In genomic region chr11:65891180-65892136, GRCh38 we compare ENCODE assay signal across 8 cellular contexts. TPM values are rescaled to one million over a fixed set of nuclear protein-coding genes. Genes with fewer than 3 reads are reported as not detected.
A peak's percentile ranks its signal among the peaks of the same experiment; 100 is the strongest.
DNase-seq lines count a peak whose midpoint lies in the region; ATAC-seq and TF ChIP-seq lines count a peak whose summit lies in the region.

No MANE protein-coding gene starts in this region.

- intact Hi-C loops in esophagus muscularis mucosa (cut with DNase I) = no loop called here

- H3K79me1 ChIP-seq in neuronal stem cell (ENCODE audit: low read depth, low read length) = peaks cover 3% of the 10 kb centered on the region

- H3K9me3 ChIP-seq in HUES6 (ENCODE audit: control insufficient read depth, insufficient read depth, low read depth, low read length) (no peaks in the 10 kb centered on the region), esophagus muscularis mucosa (no peaks in the 10 kb centered on the region), neuronal stem cell (replicated peaks in 1 of 2; ENCODE audit: control insufficient read depth in 2 of 2, insufficient read depth in 1 of 2, low read depth in 1 of 2, low read length in 2 of 2) (no peaks in the 10 kb centered on the region)

- no peak overlapping the region for H4K91ac ChIP-seq in neuronal stem cell (ENCODE audit: low read depth, low read length, poor library complexity)

- H3K14ac ChIP-seq in neuronal stem cell (ENCODE audit: low read length) = peak overlapping the region; percentile 77

- H3K27ac Mint-ChIP-seq in WTC11 = no peak overlapping the region; the same call in 1 of the 2 replicates

- peaks cover 15% of the 10 kb centered on the region for H3K27me3 Mint-ChIP-seq in WTC11 (ENCODE audit: low read depth)

- H3K36me3 ChIP-seq in HUES6 (ENCODE audit: control insufficient read depth, insufficient read depth, low read length) (peaks cover 19% of the 10 kb centered on the region), esophagus muscularis mucosa (peaks cover 0 to 7% (median 2%) of the 10 kb centered on the region in 4 donors), neuronal stem cell (replicated peaks in 1 of 2; ENCODE audit: control insufficient read depth in 2 of 2, insufficient read depth in 2 of 2, low read length in 2 of 2) (peaks cover 4 to 7% of the 10 kb centered on the region in 2 donors)

- peak overlapping the region; percentile 80 for H3K4ac ChIP-seq in neuronal stem cell (ENCODE audit: low read length)

- no peak for TF ChIP-seq POLR2A in esophagus muscularis mucosa (IDR thresholded peaks at IDR 0.05; ENCODE audit: low read depth)

- H3K23ac ChIP-seq in neuronal stem cell (ENCODE audit: low read depth, low read length, poor library complexity) = peak overlapping the region; percentile 94

- TF ChIP-seq CTCF in WTC11 (IDR thresholded peaks at IDR 0.05) (no peak), esophagus muscularis mucosa (IDR thresholded peaks at IDR 0.05) (peak; percentile 20 to 38 (median 35))

- H3K4me3 ChIP-seq in HUES6 (ENCODE audit: low read depth, low read length) = peak overlapping the region; percentile 94
- peak overlapping the region; percentile 71 to 84 (median 82) for H3K4me3 ChIP-seq in esophagus muscularis mucosa
- H3K4me3 ChIP-seq in neuronal stem cell (ENCODE audit: low read length in 2 of 2) = peak overlapping the region; percentile 57 to 86

- H2AK5ac ChIP-seq in neuronal stem cell (ENCODE audit: low read depth, low read length) = peak overlapping the region; percentile 97

- H3K9me3 Mint-ChIP-seq in WTC11 = no peaks in the 10 kb centered on the region

- TF ChIP-seq EP300 in esophagus muscularis mucosa (IDR thresholded peaks at IDR 0.05) = no peak

- H2BK15ac ChIP-seq in neuronal stem cell (ENCODE audit: low read length) = peak overlapping the region; percentile 24

- peak overlapping the region; percentile 90 for H2AFZ ChIP-seq in neuronal stem cell (ENCODE audit: low read length)

- H3K27ac ChIP-seq in HUES6 (ENCODE audit: low read depth, low read length) = peak overlapping the region; percentile 73; the same call in 1 of the 2 replicates
- H3K27ac ChIP-seq in esophagus muscularis mucosa (replicated peaks in 1 of 4) = peak overlapping the region; percentile 96 to 100 (median 98)
- H3K27ac ChIP-seq in neuronal stem cell (replicated peaks; ENCODE audit: low read length) = no peak overlapping the region

- H4K8ac ChIP-seq in neuronal stem cell (ENCODE audit: low read depth, low read length) = no peak overlapping the region

- H3K9ac ChIP-seq in HUES6 (ENCODE audit: low read length) (peak overlapping the region; percentile 86), neuronal stem cell (ENCODE audit: low read depth, low read length, poor library complexity) (peak overlapping the region; percentile 96)

- H2BK12ac ChIP-seq in neuronal stem cell (ENCODE audit: low read length) = peak overlapping the region; percentile 36

- peak; percentile 17 for ATAC-seq in WTC11

- H3K4me3 Mint-ChIP-seq in WTC11 = peak overlapping the region; percentile 75

- H2BK120ac ChIP-seq in neuronal stem cell (ENCODE audit: low read depth, low read length) = no peak overlapping the region

- H3K18ac ChIP-seq in neuronal stem cell (ENCODE audit: low read length) = peak overlapping the region; percentile 98

- DNase-seq in COLO668 (lab: John Stamatoyannopoulos, UW; ENCODE audit: unreplicated experiment) (peak; percentile 70), WTC11 (ENCODE audit: low spot score) (peak; percentile 69), esophagus muscularis mucosa (ENCODE audit: extremely low spot score) (no peak), neuronal stem cell (ENCODE audit: low spot score) (no peak), HT-29 (ENCODE audit: low spot score) (no peak), middle frontal gyrus (ENCODE audit: extremely low spot score, low spot score) (no peak), NCI-H446 (lab: John Stamatoyannopoulos, UW) (no peak)

- peak overlapping the region; percentile 100 for H3K4me2 ChIP-seq in neuronal stem cell (ENCODE audit: insufficient read depth, low read length, poor library complexity, severe bottlenecking)

- peak overlapping the region; percentile 89 for H2BK5ac ChIP-seq in neuronal stem cell (ENCODE audit: low read length)

- 9% methylated on average over 33 of the region's 60 CpGs for WGBS in esophagus muscularis mucosa
- no CpG with 5 or more reads among the region's 60 CpGs for WGBS in neuronal stem cell (ENCODE audit: extremely low coverage in 2 of 2, insufficient read length in 2 of 2, insufficient replicate concordance in 1 of 2), 2 donors

- CTCF ChIA-PET in WTC11 (lab: Charles Lee) = interaction anchor here (0.6 to 11.9 kb wide), 48 partner anchors 7 to 339 kb away, joined by 3 to 539 read pairs (median 5); partner anchors contain the start of genes AP5B1, BANF1, C11orf68 and CFL1

- POLR2A ChIA-PET in WTC11 (lab: Charles Lee) = interaction anchor here (0.6 to 7.2 kb wide), 14 partner anchors 7 to 179 kb away, joined by 3 to 90 read pairs (median 4); partner anchors contain the start of genes CFL1, FOSL1, KAT5 and MUS81

- peaks cover 10% of the 10 kb centered on the region for H3K36me3 Mint-ChIP-seq in WTC11

- H3K27me3 ChIP-seq in HUES6 (ENCODE audit: control insufficient read depth, insufficient read depth, low read length) (peaks cover 14% of the 10 kb centered on the region), esophagus muscularis mucosa (no peaks in the 10 kb centered on the region), neuronal stem cell (ENCODE audit: control insufficient read depth in 3 of 3, insufficient read depth in 3 of 3, low read depth in 1 of 3, low read length in 3 of 3) (peaks cover 0 to 15% (median 0%) of the 10 kb centered on the region in 3 experiments)

- peaks cover 49% of the 10 kb centered on the region for H3K4me1 Mint-ChIP-seq in WTC11

- H3K4me1 ChIP-seq in HUES6 (ENCODE audit: control insufficient read depth, insufficient read depth, low read length) (peaks cover 32% of the 10 kb centered on the region), esophagus muscularis mucosa (peaks cover 52 to 72% (median 67%) of the 10 kb centered on the region in 4 donors), neuronal stem cell (ENCODE audit: control insufficient read depth in 2 of 2, insufficient read depth in 1 of 2, low read depth in 1 of 2, low read length in 2 of 2) (peaks cover 24 to 27% of the 10 kb centered on the region in 2 donors)

TF ChIP-seq in WTC11, 78 proteins besides CTCF, POLR2A, EP300 and RAD21 (continues in another document):
- TF ChIP-seq NFATC4 (CRISPR knock-in tag; IDR thresholded peaks at IDR 0.05) (no peak), HMGXB4 (CRISPR knock-in tag; IDR thresholded peaks at IDR 0.05) (peak; percentile 66), E2F4 (CRISPR knock-in tag; IDR thresholded peaks at IDR 0.05; ENCODE audit: borderline replicate concordance, low read depth) (no peak)
- TF ChIP-seq, protein P1, sequence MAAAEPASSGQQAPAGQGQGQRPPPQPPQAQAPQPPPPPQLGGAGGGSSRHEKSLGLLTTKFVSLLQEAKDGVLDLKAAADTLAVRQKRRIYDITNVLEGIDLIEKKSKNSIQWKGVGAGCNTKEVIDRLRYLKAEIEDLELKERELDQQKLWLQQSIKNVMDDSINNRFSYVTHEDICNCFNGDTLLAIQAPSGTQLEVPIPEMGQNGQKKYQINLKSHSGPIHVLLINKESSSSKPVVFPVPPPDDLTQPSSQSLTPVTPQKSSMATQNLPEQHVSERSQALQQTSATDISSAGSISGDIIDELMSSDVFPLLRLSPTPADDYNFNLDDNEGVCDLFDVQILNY (CRISPR knock-in tag; IDR thresholded peaks at IDR 0.05) = no peak

RNA-seq across cellular contexts. Expression of gene CCDC85B, which starts 1.0 kb away (rescaled TPM):
- total RNA-seq in WTC11 (2021) = 52.7 to 55.3 TPM (median 53.0 TPM) in 3 replicates
- total RNA-seq in esophagus muscularis mucosa = 10 to 100 TPM; 63.5 to 99.5 (median 84.6) TPM
- 10.5 TPM for polyA plus RNA-seq in neuronal stem cell (2013, experiment 1 of 2)
- 9.7 TPM for polyA plus RNA-seq in neuronal stem cell (2013, experiment 2 of 2)
- 148 and 155 TPM in 2 replicates for total RNA-seq in HT-29 (2014; rRNA removed; shearing (Covaris generic))

RNA-seq across cellular contexts. Expression of gene FIBP, which starts 3.2 kb away (rescaled TPM):
- 91.6 to 93.1 TPM (median 92.2 TPM) in 3 replicates for total RNA-seq in WTC11 (2021)
- total RNA-seq in esophagus muscularis mucosa = 10 to 100 TPM; 33.2 to 74.3 (median 48.6) TPM
- 53.9 TPM for polyA plus RNA-seq in neuronal stem cell (2013, experiment 1 of 2)
- polyA plus RNA-seq in neuronal stem cell (2013, experiment 2 of 2) = 51.6 TPM
- 302 and 303 TPM in 2 replicates for total RNA-seq in HT-29 (2014; rRNA removed; shearing (Covaris generic))

RNA-seq across cellular contexts. Expression of gene FOSL1, which starts 8.7 kb away (rescaled TPM):
- 16.3 to 20.5 TPM (median 17.1 TPM) in 3 replicates for total RNA-seq in WTC11 (2021)
- 10 to 100 TPM in 1 of 4 donors, 1 to 10 TPM in 2, not detected in 1; 3.2 to 47.2 (median 8.7) TPM for total RNA-seq in esophagus muscularis mucosa
- 2.0 TPM for polyA plus RNA-seq in neuronal stem cell (2013, experiment 1 of 2)
- polyA plus RNA-seq in neuronal stem cell (2013, experiment 2 of 2) = 1.7 TPM
- total RNA-seq in HT-29 (2014; rRNA removed; shearing (Covaris generic)) = 123 and 140 TPM in 2 replicates

RNA-seq across cellular contexts. Expression of gene CTSW, which starts 11.8 kb away (rescaled TPM):
- total RNA-seq in WTC11 (2021) (0.18 TPM in 1 of 3 replicates, not detected in the others), esophagus muscularis mucosa (1 to 10 TPM in 3 of 4 donors, under 1 TPM in 1; 0.83 to 2.7 (median 1.5) TPM)
- not detected for polyA plus RNA-seq in neuronal stem cell (2013, experiment 1 of 2)
- polyA plus RNA-seq in neuronal stem cell (2013, experiment 2 of 2) = not detected
- total RNA-seq in HT-29 (2014; rRNA removed; shearing (Covaris generic)) = not detected in 2 replicates

RNA-seq across cellular contexts. Expression of gene EFEMP2, which starts 18.9 kb away (rescaled TPM):
- total RNA-seq in WTC11 (2021) = 14.2 to 17.9 TPM (median 17.8 TPM) in 3 replicates
- 100 to 1,000 TPM in 1 of 4 donors, 10 to 100 TPM in 3; 71.8 to 111 (median 82.2) TPM for total RNA-seq in esophagus muscularis mucosa
- 44.5 TPM for polyA plus RNA-seq in neuronal stem cell (2013, experiment 1 of 2)
- polyA plus RNA-seq in neuronal stem cell (2013, experiment 2 of 2) = 44.0 TPM
- 1.2 and 1.6 TPM in 2 replicates for total RNA-seq in HT-29 (2014; rRNA removed; shearing (Covaris generic))

Comparison
In these comparisons a context has a peak if more than half of its experiments do, and no peak if none do; other contexts are left out.
1. DNase-seq: peak in COLO668 (single experiment) and WTC11 (single experiment); none in esophagus muscularis mucosa (single experiment), neuronal stem cell (single experiment), HT-29 (single experiment), middle frontal gyrus (single experiment) and NCI-H446 (0 of 2).
2. Peak in every context shown above with its lines, with median percentiles within 50 percentile points of each other: H3K4me3 ChIP-seq.